Comparison of ENCODE assay signal across 8 cellular contexts in genomic region chr19:508204-509150, GRCh38. TPM values are rescaled to one million over a fixed set of nuclear protein-coding genes. Genes with fewer than 3 reads are reported as not detected.
DNase-seq lines count a peak whose midpoint lies in the region; ATAC-seq, FAIRE-seq and TF ChIP-seq lines count a peak whose summit lies in the region.

No MANE protein-coding gene starts in this region.

- SMC1A ChIA-PET in GM12878 (lab: Charles Lee; ENCODE audit: uncharacterized antibody, unreplicated experiment): interaction anchor here (0.6 to 1.8 kb wide), 2 partner anchors 66 to 125 kb away, joined by 3 to 4 read pairs; partner anchors contain the start of gene POLRMT

- TF ChIP-seq EP300 in GM12878 (IDR thresholded peaks at IDR 0.05; ENCODE audit: borderline replicate concordance in 1 of 2, control insufficient read depth in 1 of 2, low read depth in 2 of 2, low read length in 2 of 2): no peak
- TF ChIP-seq EP300 in upper lobe of left lung (IDR thresholded peaks at IDR 0.05): no peak

- 45% methylated on average over 29 of the region's 32 CpGs for WGBS in GM12878 (ENCODE audit: insufficient coverage, insufficient replicate concordance, low lambda C conversion rate, missing lambda C conversion rate)
- 70% methylated on average over 32 of the region's 32 CpGs for WGBS in mesenchymal stem cell
- 64 to 73% methylated on average over 24 to 32 of the region's 32 CpGs for WGBS in upper lobe of left lung, 2 donors

- H2AK5ac ChIP-seq in mesenchymal stem cell (ENCODE audit: low read length, severe bottlenecking): peak overlapping the region; percentile 9

- no peak overlapping the region for H2BK12ac ChIP-seq in mesenchymal stem cell (ENCODE audit: low read length in 2 of 2)

- H3K79me2 ChIP-seq in GM12878 (ENCODE audit: control insufficient read depth, insufficient read depth, low read length): peaks cover 6% of the 10 kb centered on the region

- H3K27me3 Mint-ChIP-seq in activated naive CD4-positive, alpha-beta T cell treated with anti-CD3 and anti-CD28 coated beads, Interleukin-2, amount 10 ng/mL, durations not matched to agents 7 days and 5 days: no peaks in the 10 kb centered on the region

- H3K23ac ChIP-seq in mesenchymal stem cell (ENCODE audit: low read length in 2 of 2): no peak overlapping the region

- no peaks in the 10 kb centered on the region for H4K20me1 ChIP-seq in GM12878 (ENCODE audit: control insufficient read depth, insufficient read depth)

- H3K4me1 Mint-ChIP-seq in activated naive CD4-positive, alpha-beta T cell treated with anti-CD3 and anti-CD28 coated beads, Interleukin-2, amount 10 ng/mL, durations not matched to agents 7 days and 5 days: peaks cover 52% of the 10 kb centered on the region

- TF ChIP-seq POLR2A in GM12878 (IDR thresholded peaks at IDR 0.05; ENCODE audit: low read depth, low read length) (no peak), upper lobe of left lung (IDR thresholded peaks at IDR 0.05) (no peak)

- FAIRE-seq in GM12878 (lab: Jason Lieb, UNC): no peak

- H2AFZ ChIP-seq in GM12878 (ENCODE audit: control insufficient read depth, low read depth, low read length) (peak overlapping the region; percentile 29), mesenchymal stem cell (ENCODE audit: low read depth, low read length) (no peak overlapping the region)

- H3K9me3 ChIP-seq in GM12878 (replicated peaks; ENCODE audit: control insufficient read depth, insufficient read depth, low read length): no peaks in the 10 kb centered on the region; the same call in 2 of the 3 replicates
- H3K9me3 ChIP-seq in mesenchymal stem cell (ENCODE audit: control insufficient read depth, low read length): no peaks in the 10 kb centered on the region
- H3K9me3 ChIP-seq in upper lobe of left lung: no peaks in the 10 kb centered on the region

- peak overlapping the region; percentile 98 for H3K27ac Mint-ChIP-seq in activated naive CD4-positive, alpha-beta T cell treated with anti-CD3 and anti-CD28 coated beads, Interleukin-2, amount 10 ng/mL, durations not matched to agents 7 days and 5 days

- H3K4me1 ChIP-seq in GM12878 (ENCODE audit: control insufficient read depth, insufficient read depth, low read length): peaks cover 17% of the 10 kb centered on the region
- peaks cover 34% of the 10 kb centered on the region for H3K4me1 ChIP-seq in mesenchymal stem cell (ENCODE audit: control insufficient read depth, insufficient read depth, low read depth, low read length)
- peaks cover 34 to 57% (median 40%) of the 10 kb centered on the region in 4 donors for H3K4me1 ChIP-seq in upper lobe of left lung

- H3K4me2 ChIP-seq in GM12878 (ENCODE audit: control insufficient read depth, insufficient read depth): peak overlapping the region; percentile 96
- peak overlapping the region; percentile 93 for H3K4me2 ChIP-seq in mesenchymal stem cell (ENCODE audit: low read length, poor library complexity, severe bottlenecking)

- H3K79me1 ChIP-seq in mesenchymal stem cell (replicated peaks; ENCODE audit: low read length, poor library complexity, severe bottlenecking): peaks cover 26% of the 10 kb centered on the region

- RAD21 ChIA-PET in GM12878 (lab: Charles Lee; ENCODE audit: unreplicated experiment): no interaction called here

- H3K36me3 ChIP-seq in GM12878 (ENCODE audit: control insufficient read depth in 2 of 2, insufficient read depth in 2 of 2, low read length in 1 of 2) (no peaks in the 10 kb centered on the region), mesenchymal stem cell (ENCODE audit: control insufficient read depth in 1 of 2, insufficient read depth in 2 of 2, low read depth in 1 of 2, low read length in 2 of 2) (peaks cover 5 to 23% of the 10 kb centered on the region in 2 experiments), upper lobe of left lung (peaks cover 0 to 7% (median 2%) of the 10 kb centered on the region in 4 donors)

- intact Hi-C loops in GM12878 (cut with micrococcal nuclease; ENCODE audit: unreplicated experiment): no loop called here

- H3K9ac ChIP-seq in GM12878 (ENCODE audit: control insufficient read depth, insufficient read depth, low read length): peak overlapping the region; percentile 89
- H3K9ac ChIP-seq in mesenchymal stem cell (ENCODE audit: low read length): peak overlapping the region; percentile 98

- in situ Hi-C loops in GM12878 (cut with MboI): no loop called here

- no peak for ATAC-seq in GM12878
- ATAC-seq in upper lobe of left lung (ENCODE audit: low FRiP score in 2 of 2): no peak

- TSS peak; percentile 81 for BruUV-seq in GM12878 (replicated peaks; lab: Mats Ljungman, UMichigan)

- H3K4me3 ChIP-seq in GM12878: peak overlapping the region; percentile 89
- peak overlapping the region; percentile 86 to 96 for H3K4me3 ChIP-seq in mesenchymal stem cell (ENCODE audit: insufficient read depth in 1 of 2, low read depth in 1 of 2, low read length in 2 of 2)
- H3K4me3 ChIP-seq in upper lobe of left lung: peak overlapping the region; percentile 75 to 100 (median 95)

- TF ChIP-seq RAD21 in GM12878 (IDR thresholded peaks at IDR 0.05; ENCODE audit: insufficient read depth, low read depth, low read length): no peak

- peak overlapping the region; percentile 53 for H4K8ac ChIP-seq in mesenchymal stem cell (ENCODE audit: low read length)

- POLR2A ChIA-PET in GM12878 (lab: Charles Lee): no interaction called here

- H2BK15ac ChIP-seq in mesenchymal stem cell (ENCODE audit: low read depth, poor library complexity, severe bottlenecking): no peak overlapping the region

- peaks cover 7% of the 10 kb centered on the region for H3K36me3 Mint-ChIP-seq in activated naive CD4-positive, alpha-beta T cell treated with anti-CD3 and anti-CD28 coated beads, Interleukin-2, amount 10 ng/mL, durations not matched to agents 7 days and 5 days

- H3K9me3 Mint-ChIP-seq in activated naive CD4-positive, alpha-beta T cell treated with anti-CD3 and anti-CD28 coated beads, Interleukin-2, amount 10 ng/mL, durations not matched to agents 7 days and 5 days: no peaks in the 10 kb centered on the region

- no peak overlapping the region for H4K91ac ChIP-seq in mesenchymal stem cell (ENCODE audit: low read length)

- CTCF ChIA-PET in activated naive CD4-positive, alpha-beta T cell treated with anti-CD3 and anti-CD28 coated beads, Interleukin-2, amount 10 ng/mL, durations not matched to agents 7 days and 5 days (lab: Charles Lee): interaction anchor here (0.7 to 3.5 kb wide), 2 partner anchors 22 to 214 kb away, joined by 3 to 71 read pairs; partner anchors contain the start of gene CDC34
- CTCF ChIA-PET in GM12878 (lab: Yijun Ruan, JAX): interaction anchor here (3.6 kb wide), 1 partner anchor 22 kb away, joined by 42 read pairs; the partner anchor contains the start of gene CDC34

- peak overlapping the region in 1 of 2 experiments; percentile 49 for H3K14ac ChIP-seq in mesenchymal stem cell (ENCODE audit: low read length in 2 of 2)

- H3K27me3 ChIP-seq in GM12878 (replicated peaks in 1 of 2; ENCODE audit: control insufficient read depth in 2 of 2, insufficient read depth in 2 of 2, low read length in 1 of 2) (no peaks in the 10 kb centered on the region), mesenchymal stem cell (ENCODE audit: control insufficient read depth in 1 of 2, insufficient read depth in 1 of 2, low read length in 2 of 2) (no peaks in the 10 kb centered on the region), upper lobe of left lung (no peaks in the 10 kb centered on the region)

- H3K4ac ChIP-seq in mesenchymal stem cell (ENCODE audit: low read depth in 1 of 2, low read length in 2 of 2): peak overlapping the region in 1 of 2 experiments; percentile 3

- H3K27ac ChIP-seq in GM12878 (ENCODE audit: control insufficient read depth, insufficient read depth) (no peak overlapping the region), mesenchymal stem cell (ENCODE audit: low read length, poor library complexity, severe bottlenecking) (no peak overlapping the region), upper lobe of left lung (peak overlapping the region in 2 of 4 donors; percentile 95 to 98)

- H3K18ac ChIP-seq in mesenchymal stem cell (ENCODE audit: low read depth in 1 of 2, low read length in 2 of 2): no peak overlapping the region

- H2BK5ac ChIP-seq in mesenchymal stem cell (ENCODE audit: low read depth, low read length, poor library complexity, severe bottlenecking): no peak overlapping the region

- H3K4me3 Mint-ChIP-seq in activated naive CD4-positive, alpha-beta T cell treated with anti-CD3 and anti-CD28 coated beads, Interleukin-2, amount 10 ng/mL, durations not matched to agents 7 days and 5 days: peak overlapping the region; percentile 90

- DNase-seq in activated naive CD4-positive, alpha-beta T cell treated with anti-CD3 and anti-CD28 coated beads, Interleukin-2, amount 10 ng/mL, durations not matched to agents 7 days and 5 days: no peak
- DNase-seq in activated naive CD4-positive, alpha-beta T cell (lab: John Stamatoyannopoulos, UW): no peak
- DNase-seq in GM12878 (ENCODE audit: low read depth, low spot score) (no peak), mesenchymal stem cell (no peak), upper lobe of left lung (no peak), SKM-1 (lab: John Stamatoyannopoulos, UW; ENCODE audit: unreplicated experiment) (no peak), NCI-H524 treated with DMSO at 0.1 percent for 48 hours (lab: John Stamatoyannopoulos, UW) (no peak)
- DNase-seq in stimulated activated CD4-positive, alpha-beta T cell treated with anti-CD3 and anti-CD28 coated beads, Interleukin-2, amount 100 ng/mL, for 48 hours: no peak

- H2BK120ac ChIP-seq in mesenchymal stem cell (ENCODE audit: low read depth, low read length): no peak overlapping the region

- no peak for TF ChIP-seq CTCF in GM12878 (IDR thresholded peaks at IDR 0.05 in 2 of 3, conservative IDR thresholded peaks at IDR 0.05 in 1 of 3; ENCODE audit: control insufficient read depth in 2 of 3, extremely low read depth in 1 of 3, insufficient read depth in 1 of 3, low read depth in 3 of 3, low read length in 3 of 3)
- TF ChIP-seq CTCF in upper lobe of left lung (IDR thresholded peaks at IDR 0.05): no peak

RNA-seq across cellular contexts. Expression of gene TPGS1, which starts 1.2 kb away (rescaled TPM):
- total RNA-seq in GM12878 (2013; cell fraction: nucleolus; rRNA removed): 5.4 and 6.8 TPM in 2 replicates
- 19.3 and 24.7 TPM in 2 replicates for total RNA-seq in GM12878 (2014; rRNA removed)
- total RNA-seq in GM12878 (2014; rRNA removed; fragmentation: Illumina TruSeq; extraction: Trizol): 0.46 and 0.72 TPM in 2 replicates
- total RNA-seq in GM12878 (2021): 20.4 and 21.5 TPM in 2 replicates
- polyA plus RNA-seq in GM12878 (2011; ENCODE audit: low read depth): 0.42 TPM
- 0.26 and 0.86 TPM in 2 replicates for polyA plus RNA-seq in GM12878 (2011; rRNA removed)
- polyA plus RNA-seq in GM12878 (2011; cell fraction: cytosol; rRNA removed): 1.7 and 5.1 TPM in 2 replicates
- 2.8 and 4.9 TPM in 2 replicates for polyA plus RNA-seq in GM12878 (2011; cell fraction: nucleus; rRNA removed)
- 4.8 and 5.9 TPM in 2 replicates for polyA plus RNA-seq in GM12878 (2012)
- polyA plus RNA-seq in GM12878 (2014; fragmentation: Illumina TruSeq; extraction: Trizol): 0.24 TPM in 1 of 2 replicates, not detected in the other
- not detected for polyA plus RNA-seq in GM12878 (2014; fragmentation: Nextera tagmentation; extraction: Ambion mirVana)
- 18.1 and 21.3 TPM in 2 replicates for polyA plus RNA-seq in GM12878 (2014; rRNA removed)
- polyA plus RNA-seq in GM12878 (2016; fragmentation: Nextera tagmentation; extraction: Ambion mirVana): 10 to 100 TPM in 1 of 2 experiments, 1 to 10 TPM in 1; 1.3 to 14.1 TPM
- polyA minus RNA-seq in GM12878 (2011; rRNA and poly(A)+ RNA removed): 0.95 and 1.7 TPM in 2 replicates
- 2.4 TPM in 1 of 2 replicates, not detected in the other for polyA minus RNA-seq in GM12878 (2011; cell fraction: cytosol; rRNA and poly(A)+ RNA removed)
- polyA minus RNA-seq in GM12878 (2011; cell fraction: nucleus; rRNA and poly(A)+ RNA removed): 2.1 and 4.2 TPM in 2 replicates
- 10.3 TPM for polyA plus RNA-seq in mesenchymal stem cell (2013, experiment 1 of 2)
- 9.3 TPM for polyA plus RNA-seq in mesenchymal stem cell (2013, experiment 2 of 2)
- total RNA-seq in upper lobe of left lung: 10 to 100 TPM; 30.9 to 67.1 (median 40.1) TPM

RNA-seq across cellular contexts. Expression of gene MADCAM1, which starts 12.2 kb away (rescaled TPM):
- 0.47 and 1.0 TPM in 2 replicates for total RNA-seq in GM12878 (2013; cell fraction: nucleolus; rRNA removed)
- total RNA-seq in GM12878 (2014; rRNA removed) (not detected in 2 replicates), GM12878 (2014; rRNA removed; fragmentation: Illumina TruSeq; extraction: Trizol) (not detected in 2 replicates), GM12878 (2021) (0.16 and 0.31 TPM in 2 replicates), upper lobe of left lung (1 to 10 TPM in 2 of 6 donors, under 1 TPM in 2, not detected in 2; 0.63 to 3.1 (median 1.1) TPM)
- 0.14 TPM for polyA plus RNA-seq in GM12878 (2011; ENCODE audit: low read depth)
- polyA plus RNA-seq in GM12878 (2011; rRNA removed) (not detected in 2 replicates), GM12878 (2014; fragmentation: Illumina TruSeq; extraction: Trizol) (0.06 TPM in 1 of 2 replicates, not detected in the other), GM12878 (2014; fragmentation: Nextera tagmentation; extraction: Ambion mirVana) (not detected), GM12878 (2014; rRNA removed) (0.19 and 0.24 TPM in 2 replicates), GM12878 (2016; fragmentation: Nextera tagmentation; extraction: Ambion mirVana) (under 1 TPM; 0.31 to 0.32 TPM)
- 0.28 TPM in 1 of 2 replicates, not detected in the other for polyA plus RNA-seq in GM12878 (2011; cell fraction: cytosol; rRNA removed)
- 1.3 and 1.4 TPM in 2 replicates for polyA plus RNA-seq in GM12878 (2011; cell fraction: nucleus; rRNA removed)
- polyA plus RNA-seq in GM12878 (2012): 0.62 and 0.76 TPM in 2 replicates
- 0.21 TPM in 1 of 2 replicates, not detected in the other for polyA minus RNA-seq in GM12878 (2011; rRNA and poly(A)+ RNA removed)
- not detected in 2 replicates for polyA minus RNA-seq in GM12878 (2011; cell fraction: cytosol; rRNA and poly(A)+ RNA removed)
- 0.36 and 0.57 TPM in 2 replicates for polyA minus RNA-seq in GM12878 (2011; cell fraction: nucleus; rRNA and poly(A)+ RNA removed)
- polyA plus RNA-seq in mesenchymal stem cell (2013, experiment 1 of 2): 0.29 TPM
- 0.23 TPM for polyA plus RNA-seq in mesenchymal stem cell (2013, experiment 2 of 2)

RNA-seq across cellular contexts. Expression of gene CDC34, which starts 23.1 kb away (rescaled TPM):
- total RNA-seq in GM12878 (2013; cell fraction: nucleolus; rRNA removed): 16.2 and 17.0 TPM in 2 replicates
- total RNA-seq in GM12878 (2014; rRNA removed): 48.9 and 50.5 TPM in 2 replicates
- 17.6 and 18.5 TPM in 2 replicates for total RNA-seq in GM12878 (2014; rRNA removed; fragmentation: Illumina TruSeq; extraction: Trizol)
- total RNA-seq in GM12878 (2021): 41.4 and 41.9 TPM in 2 replicates
- polyA plus RNA-seq in GM12878 (2011; ENCODE audit: low read depth): 7.5 TPM
- polyA plus RNA-seq in GM12878 (2011; rRNA removed): 14.6 and 38.5 TPM in 2 replicates
- 36.8 and 52.4 TPM in 2 replicates for polyA plus RNA-seq in GM12878 (2011; cell fraction: cytosol; rRNA removed)
- polyA plus RNA-seq in GM12878 (2011; cell fraction: nucleus; rRNA removed): 41.4 and 53.6 TPM in 2 replicates
- 22.7 and 23.7 TPM in 2 replicates for polyA plus RNA-seq in GM12878 (2012)
- 5.9 and 14.9 TPM in 2 replicates for polyA plus RNA-seq in GM12878 (2014; fragmentation: Illumina TruSeq; extraction: Trizol)
- 1 to 10 TPM in 1 of 2 experiments, under 1 TPM in 1; 0.31 to 1.3 TPM for polyA plus RNA-seq in GM12878 (2014; fragmentation: Nextera tagmentation; extraction: Ambion mirVana)
- polyA plus RNA-seq in GM12878 (2014; rRNA removed): 43.8 and 49.3 TPM in 2 replicates
- polyA plus RNA-seq in GM12878 (2016; fragmentation: Nextera tagmentation; extraction: Ambion mirVana): 10 to 100 TPM in 1 of 2 experiments, 1 to 10 TPM in 1; 6.9 to 41.1 TPM
- 10.9 and 19.3 TPM in 2 replicates for polyA minus RNA-seq in GM12878 (2011; rRNA and poly(A)+ RNA removed)
- polyA minus RNA-seq in GM12878 (2011; cell fraction: cytosol; rRNA and poly(A)+ RNA removed): 11.0 and 15.9 TPM in 2 replicates
- polyA minus RNA-seq in GM12878 (2011; cell fraction: nucleus; rRNA and poly(A)+ RNA removed): 6.5 and 9.4 TPM in 2 replicates
- polyA plus RNA-seq in mesenchymal stem cell (2013, experiment 1 of 2): 82.8 TPM
- 82.0 TPM for polyA plus RNA-seq in mesenchymal stem cell (2013, experiment 2 of 2)
- 100 to 1,000 TPM in 1 of 6 donors, 10 to 100 TPM in 5; 42.7 to 140 (median 52.4) TPM for total RNA-seq in upper lobe of left lung

RNA-seq across cellular contexts. Expression of gene GZMM, which starts 35.4 kb away (rescaled TPM):
- total RNA-seq in GM12878 (2013; cell fraction: nucleolus; rRNA removed): not detected in 2 replicates
- total RNA-seq in GM12878 (2014; rRNA removed) (not detected in 2 replicates), GM12878 (2014; rRNA removed; fragmentation: Illumina TruSeq; extraction: Trizol) (not detected in 2 replicates), GM12878 (2021) (0.23 TPM in 1 of 2 replicates, not detected in the other), upper lobe of left lung (1 to 10 TPM in 4 of 6 donors, not detected in 2; 2.3 to 6.1 (median 3.8) TPM)
- not detected for polyA plus RNA-seq in GM12878 (2011; ENCODE audit: low read depth)
- polyA plus RNA-seq in GM12878 (2011; rRNA removed) (0.24 and 0.48 TPM in 2 replicates), GM12878 (2014; fragmentation: Illumina TruSeq; extraction: Trizol) (not detected in 2 replicates), GM12878 (2014; fragmentation: Nextera tagmentation; extraction: Ambion mirVana) (not detected), GM12878 (2014; rRNA removed) (0.09 TPM in 2 replicates), GM12878 (2016; fragmentation: Nextera tagmentation; extraction: Ambion mirVana) (not detected)
- polyA plus RNA-seq in GM12878 (2011; cell fraction: cytosol; rRNA removed): 1.4 and 1.6 TPM in 2 replicates
- 0.51 and 1.8 TPM in 2 replicates for polyA plus RNA-seq in GM12878 (2011; cell fraction: nucleus; rRNA removed)
- polyA plus RNA-seq in GM12878 (2012): not detected in 2 replicates
- 0.98 TPM in 1 of 2 replicates, not detected in the other for polyA minus RNA-seq in GM12878 (2011; rRNA and poly(A)+ RNA removed)
- polyA minus RNA-seq in GM12878 (2011; cell fraction: cytosol; rRNA and poly(A)+ RNA removed): not detected in 2 replicates
- polyA minus RNA-seq in GM12878 (2011; cell fraction: nucleus; rRNA and poly(A)+ RNA removed): not detected in 2 replicates
- not detected for polyA plus RNA-seq in mesenchymal stem cell (2013, experiment 1 of 2)
- polyA plus RNA-seq in mesenchymal stem cell (2013, experiment 2 of 2): 0.07 TPM

RNA-seq across cellular contexts. Expression of gene SHC2, which starts 47.6 kb away (rescaled TPM):
- not detected in 2 replicates for total RNA-seq in GM12878 (2013; cell fraction: nucleolus; rRNA removed)
- total RNA-seq in GM12878 (2014; rRNA removed): not detected in 2 replicates
- total RNA-seq in GM12878 (2014; rRNA removed; fragmentation: Illumina TruSeq; extraction: Trizol): not detected in 2 replicates
- 0.08 TPM in 1 of 2 replicates, not detected in the other for total RNA-seq in GM12878 (2021)
- polyA plus RNA-seq in GM12878 (2011; ENCODE audit: low read depth): not detected
- not detected in 2 replicates for polyA plus RNA-seq in GM12878 (2011; rRNA removed)
- polyA plus RNA-seq in GM12878 (2011; cell fraction: cytosol; rRNA removed): not detected in 2 replicates
- not detected in 2 replicates for polyA plus RNA-seq in GM12878 (2011; cell fraction: nucleus; rRNA removed)
- polyA plus RNA-seq in GM12878 (2012): not detected in 2 replicates
- polyA plus RNA-seq in GM12878 (2014; fragmentation: Illumina TruSeq; extraction: Trizol): not detected in 2 replicates
- polyA plus RNA-seq in GM12878 (2014; fragmentation: Nextera tagmentation; extraction: Ambion mirVana): not detected
- polyA plus RNA-seq in GM12878 (2014; rRNA removed): not detected in 2 replicates
- not detected for polyA plus RNA-seq in GM12878 (2016; fragmentation: Nextera tagmentation; extraction: Ambion mirVana)
- not detected in 2 replicates for polyA minus RNA-seq in GM12878 (2011; rRNA and poly(A)+ RNA removed)
- polyA minus RNA-seq in GM12878 (2011; cell fraction: cytosol; rRNA and poly(A)+ RNA removed): not detected in 2 replicates
- not detected in 2 replicates for polyA minus RNA-seq in GM12878 (2011; cell fraction: nucleus; rRNA and poly(A)+ RNA removed)
- polyA plus RNA-seq in mesenchymal stem cell (2013, experiment 1 of 2): 23.8 TPM
- 24.7 TPM for polyA plus RNA-seq in mesenchymal stem cell (2013, experiment 2 of 2)
- 100 to 1,000 TPM in 1 of 6 donors, 10 to 100 TPM in 5; 10.5 to 104 (median 22.5) TPM for total RNA-seq in upper lobe of left lung
